Comparison of ENCODE assay signal across 3 cellular contexts in the genomic region with DNA sequence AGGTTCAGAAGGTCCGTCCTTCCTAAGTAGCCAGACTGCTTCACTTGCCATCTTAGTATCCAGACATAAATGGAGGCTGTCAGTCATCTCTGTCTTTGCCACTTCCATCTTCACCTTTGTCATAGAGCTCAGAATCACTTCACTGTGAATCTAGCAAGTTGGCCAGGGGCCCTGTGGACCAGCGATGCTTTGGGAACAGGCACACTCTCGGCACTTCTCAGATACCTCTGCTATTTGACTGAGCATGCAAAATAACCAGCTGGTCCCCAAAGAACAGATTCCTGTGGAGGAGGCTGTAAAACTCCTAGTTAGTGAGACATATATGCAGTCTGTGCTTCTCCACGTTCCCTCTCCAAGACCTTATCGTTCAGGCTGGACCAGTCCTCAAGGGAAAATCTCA.
"Had no signal": no experiment of that assay in that cellular context is flagged by ENCODE, and none has a peak within 500 bp of the region (broad histone marks: within the 10 kb centered on the region; RNA-seq: fewer than 3 reads in every experiment).

No MANE protein-coding gene starts in this region.

- H3K4me3 ChIP-seq: GM12878 had no signal

- DNase-seq: GDM1, GF-D8 had no signal
